Comparison of ENCODE assay signal across 2 cellular contexts in the genomic region with DNA sequence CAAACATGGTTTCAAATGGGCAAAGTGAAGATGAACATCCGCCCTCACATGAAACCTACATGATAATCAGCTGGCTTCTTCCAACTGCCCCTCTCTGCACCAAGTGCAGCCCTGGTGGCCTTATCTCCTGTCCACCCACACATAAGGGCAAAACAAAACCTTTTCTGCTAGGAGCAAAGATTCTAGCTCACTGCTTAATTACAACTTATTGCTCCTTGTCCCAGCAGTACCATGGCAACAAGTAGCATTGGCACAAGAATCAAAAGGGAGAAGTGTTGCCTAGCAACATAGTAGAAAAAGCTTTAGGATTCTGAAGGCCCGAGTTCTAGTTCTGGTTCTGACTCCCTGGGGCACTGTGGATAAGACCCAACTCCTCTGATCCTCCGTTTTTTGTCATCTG.
TF ChIP-seq lines count a peak whose summit lies in the region.

No MANE protein-coding gene starts in this region.

TF ChIP-seq in HepG2, 621 proteins besides CTCF, POLR2A, EP300 and RAD21:
- TF ChIP-seq MTA1 (CRISPR knock-in tag; IDR thresholded peaks at IDR 0.05; ENCODE audit: borderline replicate concordance) (no peak), RFX1 (IDR thresholded peaks at IDR 0.05) (peak; percentile 21; the same call in 1 of the 2 replicates)

TF ChIP-seq in H1, 55 proteins besides CTCF, POLR2A, EP300 and RAD21:
- TF ChIP-seq SIRT6 (IDR thresholded peaks at IDR 0.05; ENCODE audit: low read length) (no peak), ASH2L (IDR thresholded peaks at IDR 0.05; ENCODE audit: low read length) (no peak), NANOG (IDR thresholded peaks at IDR 0.05; ENCODE audit: insufficient read depth, low read depth, low read length, poor library complexity, severe bottlenecking) (no peak), PHF8 (conservative IDR thresholded peaks at IDR 0.05; ENCODE audit: low read depth, low read length) (no peak), CHD1 (IDR thresholded peaks at IDR 0.05; ENCODE audit: low read depth, low read length) (no peak), BCL11A (IDR thresholded peaks at IDR 0.05; ENCODE audit: low read depth in 2 of 2, low read length in 2 of 2) (no peak)
